ENCODE assay signal across 19 cellular contexts in the genomic region with DNA sequence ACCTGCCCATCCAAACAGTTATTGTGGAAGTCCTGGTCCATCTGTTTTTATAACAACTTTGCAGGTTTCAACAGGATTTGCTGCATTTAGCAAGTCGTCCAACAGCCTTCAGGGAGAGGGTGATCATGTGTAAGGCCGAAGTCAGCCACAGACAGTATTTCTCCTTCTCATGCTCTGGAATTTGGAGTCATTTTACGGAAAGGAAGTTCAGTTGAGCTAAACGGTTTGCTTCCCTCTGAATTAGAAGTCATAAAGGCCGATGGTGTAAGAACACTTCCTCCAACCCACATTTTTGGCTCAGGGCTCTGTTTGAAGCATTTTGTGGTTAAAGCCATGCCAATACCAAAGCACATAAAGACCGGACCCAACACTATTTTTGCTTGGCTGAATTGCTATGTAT.
DNase-seq lines count a peak whose midpoint lies in the region; ATAC-seq, FAIRE-seq and TF ChIP-seq lines count a peak whose summit lies in the region.
"Had no signal": no experiment of that assay in that cellular context is flagged by ENCODE, and none has a peak within 500 bp of the region (broad histone marks: within the 10 kb centered on the region; RNA-seq: fewer than 3 reads in every experiment).

No MANE protein-coding gene starts in this region.

- BruUV-seq in MCF 10A (replicated peaks; lab: Mats Ljungman, UMichigan), result no TSS peak

- H3K4me1 ChIP-seq in breast epithelium (no peaks in the 10 kb centered on the region), foreskin keratinocyte (no peaks in the 10 kb centered on the region)
- H3K4me1 ChIP-seq: gastrocnemius medialis, psoas muscle had no signal

- FAIRE-seq in urothelium cell line (lab: Jason Lieb, UNC), result peak; percentile 42

- H3K4me3 ChIP-seq in breast epithelium (no peak overlapping the region), WERI-Rb-1 (ENCODE audit: low read depth, low read length) (no peak overlapping the region)
- H3K4me3 ChIP-seq: gastrocnemius medialis, psoas muscle had no signal

- peak; percentile 58 for DNase-seq in MCF 10A (ENCODE audit: unreplicated experiment)
- no peak for DNase-seq in breast epithelium (ENCODE audit: low spot score in 2 of 2)
- peak; percentile 88 for DNase-seq in SKM-1 (lab: John Stamatoyannopoulos, UW; ENCODE audit: unreplicated experiment)
- DNase-seq in foreskin keratinocyte, result peak; percentile 22 to 63
- DNase-seq in urothelium cell line (ENCODE audit: low spot score), result peak; percentile 35
- DNase-seq in WERI-Rb-1, result no peak
- no peak for DNase-seq in NCI-H1092 (lab: John Stamatoyannopoulos, UW)
- DNase-seq: CD4-positive, alpha-beta T cell; DMS79; gastrocnemius medialis; NCI-H2029; NCI-H524; PC-3; psoas muscle; SK-N-SH; stimulated activated naive B cell treated with anti-CD40 and anti-IgM and Interleukin-4, amounts not matched to agents 10 μg/mL and 1 μg/mL and 100 μg/mL, for 72 hours; trophoblast cell had no signal

- H3K9me3 ChIP-seq in breast epithelium, result no peaks in the 10 kb centered on the region
- no peaks in the 10 kb centered on the region for H3K9me3 ChIP-seq in WERI-Rb-1 (ENCODE audit: severe bottlenecking)
- H3K9me3 ChIP-seq: gastrocnemius medialis, psoas muscle, SK-N-SH had no signal

- intact Hi-C loops in MCF 10A (cut with micrococcal nuclease) (no loop called here), breast epithelium (cut with DNase I; ENCODE audit: low total_unique reads) (no loop called here)

- H3K27me3 Mint-ChIP-seq in MCF 10A (ENCODE audit: insufficient read depth, unreplicated experiment), result no peaks in the 10 kb centered on the region
- H3K27me3 Mint-ChIP-seq: CD4-positive, alpha-beta T cell had no signal

- no peaks in the 10 kb centered on the region for H3K36me3 Mint-ChIP-seq in MCF 10A (ENCODE audit: insufficient read depth, unreplicated experiment)
- H3K36me3 Mint-ChIP-seq: stimulated activated naive B cell treated with anti-CD40 and anti-IgM and Interleukin-4, amounts not matched to agents 10 μg/mL and 1 μg/mL and 100 μg/mL, for 72 hours had no signal

- no peaks in the 10 kb centered on the region for H3K36me3 ChIP-seq in breast epithelium
- no peaks in the 10 kb centered on the region for H3K36me3 ChIP-seq in WERI-Rb-1
- H3K36me3 ChIP-seq: gastrocnemius medialis had no signal

- peaks cover 15% of the 10 kb centered on the region for H3K4me1 Mint-ChIP-seq in MCF 10A (ENCODE audit: insufficient read depth, unreplicated experiment)

- no peak overlapping the region for H3K4me3 Mint-ChIP-seq in MCF 10A (ENCODE audit: unreplicated experiment)
- H3K4me3 Mint-ChIP-seq: CD4-positive, alpha-beta T cell; stimulated activated naive B cell treated with anti-CD40 and anti-IgM and Interleukin-4, amounts not matched to agents 10 μg/mL and 1 μg/mL and 100 μg/mL, for 72 hours had no signal

- no peak overlapping the region for H3K27ac Mint-ChIP-seq in MCF 10A (ENCODE audit: low read depth, unreplicated experiment)
- H3K27ac Mint-ChIP-seq: CD4-positive, alpha-beta T cell; stimulated activated naive B cell treated with anti-CD40 and anti-IgM and Interleukin-4, amounts not matched to agents 10 μg/mL and 1 μg/mL and 100 μg/mL, for 72 hours had no signal

- H3K27ac ChIP-seq in breast epithelium (no peak overlapping the region), foreskin keratinocyte (no peak overlapping the region), WERI-Rb-1 (no peak overlapping the region)
- H3K27ac ChIP-seq: 22Rv1, gastrocnemius medialis, psoas muscle had no signal

- CTCF ChIA-PET in MCF 10A (lab: Yijun Ruan, JAX), result no interaction called here

- H3K27me3 ChIP-seq in breast epithelium (no peaks in the 10 kb centered on the region), foreskin keratinocyte (no peaks in the 10 kb centered on the region), WERI-Rb-1 (ENCODE audit: insufficient read depth, low read depth, severe bottlenecking) (peaks cover 66% of the 10 kb centered on the region)
- H3K27me3 ChIP-seq: gastrocnemius medialis had no signal

- H3K9me3 Mint-ChIP-seq in MCF 10A (ENCODE audit: unreplicated experiment), result no peaks in the 10 kb centered on the region
- H3K9me3 Mint-ChIP-seq: CD4-positive, alpha-beta T cell had no signal

- TF ChIP-seq CTCF in MCF 10A (IDR thresholded peaks at IDR 0.05; ENCODE audit: unreplicated experiment) (no peak), breast epithelium (IDR thresholded peaks at IDR 0.05) (no peak), foreskin keratinocyte (conservative IDR thresholded peaks at IDR 0.05) (no peak), WERI-Rb-1 (IDR thresholded peaks at IDR 0.05; ENCODE audit: low read depth, low read length) (no peak)

- POLR2A ChIA-PET in MCF 10A (lab: Yijun Ruan, JAX), result interaction anchor here (0.7 kb wide), 1 partner anchor 76 kb away, joined by 5 read pairs; no protein-coding TSS in a partner anchor

- no peak for ATAC-seq in foreskin keratinocyte
- ATAC-seq in activated CD4-positive, CD25-positive, alpha-beta regulatory T cell treated with anti-CD3 and anti-CD28 coated beads, Interleukin-2, amount 50 U/mL, for 24 hours, result no peak
- ATAC-seq: gastrocnemius medialis; PC-3; psoas muscle; stimulated activated naive B cell treated with anti-CD40 and anti-IgM and Interleukin-4, amounts not matched to agents 10 μg/mL and 1 μg/mL and 100 μg/mL, for 72 hours had no signal

- TF ChIP-seq POLR2A in breast epithelium (IDR thresholded peaks at IDR 0.05), result no peak

Comparison
In these comparisons a context has a peak if more than half of its experiments do, and no peak if none do; other contexts are left out.
1. DNase-seq: peak in MCF 10A (single experiment), SKM-1 (single experiment), foreskin keratinocyte (2 of 2) and urothelium cell line (single experiment); none in breast epithelium (0 of 2), WERI-Rb-1 (single experiment) and NCI-H1092 (single experiment).